ENCODE assay signal across 8 cellular contexts in the genomic region with DNA sequence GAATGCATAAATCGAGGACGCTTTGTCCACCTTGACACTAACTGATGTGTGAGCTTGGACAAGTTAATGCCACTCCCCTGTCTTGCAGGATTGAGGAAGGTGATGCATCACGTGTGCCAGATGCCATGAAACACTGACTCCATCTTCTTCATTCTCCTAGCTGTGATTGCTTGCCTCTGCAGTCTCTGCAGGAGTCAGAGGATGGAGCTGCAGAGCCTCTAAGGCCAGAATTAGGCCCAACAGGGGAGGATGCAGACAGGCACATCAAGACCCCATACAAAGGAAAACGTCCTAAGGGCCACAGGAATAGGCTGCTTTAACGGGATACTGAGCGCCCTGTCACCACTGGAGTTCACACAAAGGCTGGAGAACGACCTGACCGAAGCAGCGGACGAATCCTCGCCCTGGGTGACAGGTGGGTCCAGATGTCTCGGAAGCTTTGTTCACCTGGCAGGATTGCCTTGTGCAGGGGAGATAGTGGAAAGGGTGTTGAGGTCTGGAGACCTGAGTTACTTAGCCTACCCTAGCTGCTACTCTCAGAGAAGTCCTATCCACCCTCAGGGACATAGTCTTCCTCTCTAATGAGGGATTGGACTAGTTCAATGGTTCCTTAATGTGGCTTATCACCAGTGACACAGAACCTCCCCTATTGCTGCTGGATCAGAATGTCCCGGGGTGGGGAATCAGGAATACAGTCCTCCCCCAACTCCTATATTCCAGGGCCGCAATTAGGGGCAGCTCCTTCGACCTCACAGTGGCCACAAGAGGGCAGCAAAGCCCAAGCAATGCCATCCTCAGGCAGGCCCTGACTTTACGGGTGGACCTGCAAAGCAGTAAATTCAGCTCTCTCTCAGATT. TPM values are rescaled to one million over a fixed set of nuclear protein-coding genes. Genes with fewer than 3 reads are reported as not detected.
DNase-seq lines count a peak whose midpoint lies in the region; ATAC-seq and TF ChIP-seq lines count a peak whose summit lies in the region.

No MANE protein-coding gene starts in this region.

- H3K36me3 ChIP-seq in Loucy (ENCODE audit: insufficient read depth, low read length) = no peaks in the 10 kb centered on the region
- no peaks in the 10 kb centered on the region for H3K36me3 ChIP-seq in uterus

- no peak overlapping the region for H3K9ac ChIP-seq in Loucy (ENCODE audit: low read depth, low read length, poor library complexity, severe bottlenecking)

- no peak overlapping the region for H3K4me2 ChIP-seq in Loucy (ENCODE audit: low read depth, low read length, poor library complexity, severe bottlenecking)

- H3K9me2 ChIP-seq in Loucy (replicated peaks; ENCODE audit: low read depth, low read length) = no peaks in the 10 kb centered on the region

- H3F3A ChIP-seq in Loucy (ENCODE audit: low read depth) = no peaks in the 10 kb centered on the region

- H3K9me3 ChIP-seq in Loucy (ENCODE audit: insufficient read depth, low read depth, low read length) = no peaks in the 10 kb centered on the region
- no peaks in the 10 kb centered on the region for H3K9me3 ChIP-seq in uterus

- ATAC-seq in GM21526 (IDR thresholded peaks at IDR 0.05; ENCODE audit: low FRiP score, unreplicated experiment) = peak; percentile 71

- no peak overlapping the region for H3K4me3 ChIP-seq in Loucy (ENCODE audit: low read length, poor library complexity, severe bottlenecking)
- no peak overlapping the region for H3K4me3 ChIP-seq in uterus

- H3K4me1 ChIP-seq in Loucy (ENCODE audit: insufficient read depth, low read length, poor library complexity, severe bottlenecking) (no peaks in the 10 kb centered on the region), uterus (no peaks in the 10 kb centered on the region)

- TF ChIP-seq CTCF in Loucy (conservative IDR thresholded peaks at IDR 0.05; ENCODE audit: low read length) (peak; percentile 90), uterus (IDR thresholded peaks at IDR 0.05) (peak; percentile 72 to 82 (median 80))

- peak; percentile 65 for DNase-seq in COR-L47 (lab: John Stamatoyannopoulos, UW)
- peak; percentile 74 for DNase-seq in SK-N-DZ (ENCODE audit: low spot score)
- peak; percentile 22 to 70 (median 62) for DNase-seq in activated naive CD4-positive, alpha-beta T cell (lab: John Stamatoyannopoulos, UW)
- DNase-seq in globus pallidus (ENCODE audit: low spot score) = peak; percentile 72
- peak; percentile 91 for DNase-seq in posterior vena cava (ENCODE audit: low spot score)
- DNase-seq in uterus = peak; percentile 72 to 75

- no peak overlapping the region for H2AFZ ChIP-seq in Loucy (ENCODE audit: low read length)

- H3K27ac ChIP-seq in uterus = no peak overlapping the region

- no peaks in the 10 kb centered on the region for H4K20me1 ChIP-seq in Loucy (ENCODE audit: insufficient read depth, low read length, poor library complexity, severe bottlenecking)

- no peak for TF ChIP-seq POLR2A in uterus (IDR thresholded peaks at IDR 0.05)

- intact Hi-C loops in posterior vena cava (cut with DNase I) (loop anchor here (1.0 to 10.0 kb wide), 2 partner anchors 177 to 237 kb away; partner anchors contain the start of gene HTATIP2 (in 1 of the 2)), uterus (cut with DNase I; ENCODE audit: low total_unique reads) (loop anchor here (10.0 kb wide), 1 partner anchor 573 kb away; no protein-coding TSS in a partner anchor)

- H3K79me2 ChIP-seq in Loucy (ENCODE audit: insufficient read depth, low read length) = no peaks in the 10 kb centered on the region

- H3K27me3 ChIP-seq in Loucy (ENCODE audit: insufficient read depth, low read length, poor library complexity, severe bottlenecking) (no peaks in the 10 kb centered on the region), uterus (no peaks in the 10 kb centered on the region)

RNA-seq across cellular contexts. Expression of gene DBX1, which starts 32.4 kb away (rescaled TPM):
- not detected in 2 replicates for polyA plus RNA-seq in SK-N-DZ (2014; cell fraction: cytosol; rRNA removed)
- polyA plus RNA-seq in SK-N-DZ (2014; cell fraction: nucleus; rRNA removed) = not detected in 2 replicates
- total RNA-seq in posterior vena cava (not detected), uterus (not detected)
